In genomic region chr13:36999054-36999927, GRCh38 we compare ENCODE assay signal across 8 cellular contexts. TPM values are rescaled to one million over a fixed set of nuclear protein-coding genes. Genes with fewer than 3 reads are reported as not detected.
DNase-seq lines count a peak whose midpoint lies in the region; ATAC-seq and TF ChIP-seq lines count a peak whose summit lies in the region.

TSS of gene ALG5 (minus strand) at chr13:36999340. CDS start at chr13:36999300, 40 bp downstream.

- peak; percentile 63 for ATAC-seq in GM21528 (IDR thresholded peaks at IDR 0.05; ENCODE audit: low FRiP score, unreplicated experiment)

- no peaks in the 10 kb centered on the region for H3K36me3 Mint-ChIP-seq in IgD-negative memory B cell

- no peaks in the 10 kb centered on the region for H3K27me3 Mint-ChIP-seq in IgD-negative memory B cell

- peak within 1 kb of the TSS; percentile 99 to 100 (median 100) for H3K27ac Mint-ChIP-seq in IgD-negative memory B cell

- peak within 1 kb of the TSS; percentile 84 for H3K4me3 ChIP-seq in epithelial cell of esophagus (ENCODE audit: low read length)

- DNase-seq in DMS153 (lab: John Stamatoyannopoulos, UW): peak; percentile 84
- DNase-seq in OCI-M2 (lab: John Stamatoyannopoulos, UW; ENCODE audit: unreplicated experiment): peak; percentile 14
- peak; percentile 86 for DNase-seq in activated T-cell treated with anti-CD3 and anti-CD28 coated beads for 4 hours
- peak; percentile 92 for DNase-seq in epithelial cell of esophagus (ENCODE audit: low read depth)
- DNase-seq in mucosa of gallbladder (ENCODE audit: low spot score): peak; percentile 91
- DNase-seq in stimulated activated CD8-positive, alpha-beta memory T cell treated with anti-CD3 and anti-CD28 coated beads, Interleukin-4, amount 100 ng/mL, for 4 hours (ENCODE audit: low read depth in 2 of 2, low spot score in 1 of 2): peak; percentile 79 to 80

- peak; percentile 63 for TF ChIP-seq CTCF in epithelial cell of esophagus (IDR thresholded peaks at IDR 0.05; ENCODE audit: insufficient read depth, low read depth, low read length, missing control alignments)

- H3K9me3 Mint-ChIP-seq in IgD-negative memory B cell: no peaks in the 10 kb centered on the region

- H3K4me3 Mint-ChIP-seq in IgD-negative memory B cell: peak within 1 kb of the TSS; percentile 97 to 100 (median 99)

- H3K4me1 Mint-ChIP-seq in IgD-negative memory B cell: peaks cover 27 to 31% (median 27%) of the 10 kb centered on the region in 3 donors

RNA-seq across cellular contexts. Expression of gene ALG5, which starts in this region (rescaled TPM):
- 49.7 TPM for polyA plus RNA-seq in IgD-negative memory B cell
- total RNA-seq in mucosa of gallbladder: 39.4 TPM

Comparison
In these comparisons a context has a peak if more than half of its experiments do, and no peak if none do; other contexts are left out.
1. Peak in every context shown above with its lines: DNase-seq, ATAC-seq and H3K4me3 ChIP-seq.
2. DNase-seq: peak in every context shown above with its lines; median percentile 92 in epithelial cell of esophagus; 91 in mucosa of gallbladder; 86 in activated T-cell treated with anti-CD3 and anti-CD28 coated beads for 4 hours; 84 in DMS153; 80 in stimulated activated CD8-positive, alpha-beta memory T cell treated with anti-CD3 and anti-CD28 coated beads, Interleukin-4, amount 100 ng/mL, for 4 hours; 14 in OCI-M2.